In the genomic region with DNA sequence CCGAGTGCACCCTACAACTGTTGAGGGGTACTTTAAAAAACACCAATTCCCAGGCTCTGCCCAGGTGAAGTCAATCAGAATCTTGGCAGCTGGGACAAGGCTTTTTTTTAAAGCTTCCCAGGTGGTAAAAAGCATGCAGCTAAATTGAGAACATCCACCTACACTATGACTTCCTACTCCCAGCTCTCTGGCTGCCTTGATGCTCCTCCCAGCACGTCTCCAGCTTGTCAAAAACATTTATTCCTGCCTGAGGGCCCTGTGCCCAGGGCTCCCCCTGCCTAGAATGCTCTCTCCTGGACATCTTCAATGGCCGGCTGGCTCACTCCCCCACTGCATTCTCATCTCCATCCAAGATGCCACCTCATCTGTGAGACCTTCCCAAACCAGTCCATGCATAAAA, we compare ENCODE assay signal across 1 cellular context.
TF ChIP-seq lines count a peak whose summit lies in the region.

No MANE protein-coding gene starts in this region.

TF ChIP-seq in GM12878, 131 proteins besides CTCF, POLR2A, EP300 and RAD21:
- no peak for TF ChIP-seq FOS (IDR thresholded peaks at IDR 0.05; ENCODE audit: borderline replicate concordance, extremely low read depth, insufficient read length)
- TF ChIP-seq, protein P1, sequence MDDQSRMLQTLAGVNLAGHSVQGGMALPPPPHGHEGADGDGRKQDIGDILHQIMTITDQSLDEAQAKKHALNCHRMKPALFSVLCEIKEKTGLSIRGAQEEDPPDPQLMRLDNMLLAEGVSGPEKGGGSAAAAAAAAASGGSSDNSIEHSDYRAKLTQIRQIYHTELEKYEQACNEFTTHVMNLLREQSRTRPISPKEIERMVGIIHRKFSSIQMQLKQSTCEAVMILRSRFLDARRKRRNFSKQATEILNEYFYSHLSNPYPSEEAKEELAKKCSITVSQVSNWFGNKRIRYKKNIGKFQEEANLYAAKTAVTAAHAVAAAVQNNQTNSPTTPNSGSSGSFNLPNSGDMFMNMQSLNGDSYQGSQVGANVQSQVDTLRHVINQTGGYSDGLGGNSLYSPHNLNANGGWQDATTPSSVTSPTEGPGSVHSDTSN (IDR thresholded peaks at IDR 0.05; ENCODE audit: insufficient replicate concordance, low read depth, low read length), result no peak
- TF ChIP-seq BACH1 (IDR thresholded peaks at IDR 0.05; ENCODE audit: borderline replicate concordance), result no peak
- no peak for TF ChIP-seq BRCA1 (IDR thresholded peaks at IDR 0.05; ENCODE audit: low read depth, low read length)
- TF ChIP-seq FOXK2 (IDR thresholded peaks at IDR 0.05), result no peak
- TF ChIP-seq, protein P2, sequence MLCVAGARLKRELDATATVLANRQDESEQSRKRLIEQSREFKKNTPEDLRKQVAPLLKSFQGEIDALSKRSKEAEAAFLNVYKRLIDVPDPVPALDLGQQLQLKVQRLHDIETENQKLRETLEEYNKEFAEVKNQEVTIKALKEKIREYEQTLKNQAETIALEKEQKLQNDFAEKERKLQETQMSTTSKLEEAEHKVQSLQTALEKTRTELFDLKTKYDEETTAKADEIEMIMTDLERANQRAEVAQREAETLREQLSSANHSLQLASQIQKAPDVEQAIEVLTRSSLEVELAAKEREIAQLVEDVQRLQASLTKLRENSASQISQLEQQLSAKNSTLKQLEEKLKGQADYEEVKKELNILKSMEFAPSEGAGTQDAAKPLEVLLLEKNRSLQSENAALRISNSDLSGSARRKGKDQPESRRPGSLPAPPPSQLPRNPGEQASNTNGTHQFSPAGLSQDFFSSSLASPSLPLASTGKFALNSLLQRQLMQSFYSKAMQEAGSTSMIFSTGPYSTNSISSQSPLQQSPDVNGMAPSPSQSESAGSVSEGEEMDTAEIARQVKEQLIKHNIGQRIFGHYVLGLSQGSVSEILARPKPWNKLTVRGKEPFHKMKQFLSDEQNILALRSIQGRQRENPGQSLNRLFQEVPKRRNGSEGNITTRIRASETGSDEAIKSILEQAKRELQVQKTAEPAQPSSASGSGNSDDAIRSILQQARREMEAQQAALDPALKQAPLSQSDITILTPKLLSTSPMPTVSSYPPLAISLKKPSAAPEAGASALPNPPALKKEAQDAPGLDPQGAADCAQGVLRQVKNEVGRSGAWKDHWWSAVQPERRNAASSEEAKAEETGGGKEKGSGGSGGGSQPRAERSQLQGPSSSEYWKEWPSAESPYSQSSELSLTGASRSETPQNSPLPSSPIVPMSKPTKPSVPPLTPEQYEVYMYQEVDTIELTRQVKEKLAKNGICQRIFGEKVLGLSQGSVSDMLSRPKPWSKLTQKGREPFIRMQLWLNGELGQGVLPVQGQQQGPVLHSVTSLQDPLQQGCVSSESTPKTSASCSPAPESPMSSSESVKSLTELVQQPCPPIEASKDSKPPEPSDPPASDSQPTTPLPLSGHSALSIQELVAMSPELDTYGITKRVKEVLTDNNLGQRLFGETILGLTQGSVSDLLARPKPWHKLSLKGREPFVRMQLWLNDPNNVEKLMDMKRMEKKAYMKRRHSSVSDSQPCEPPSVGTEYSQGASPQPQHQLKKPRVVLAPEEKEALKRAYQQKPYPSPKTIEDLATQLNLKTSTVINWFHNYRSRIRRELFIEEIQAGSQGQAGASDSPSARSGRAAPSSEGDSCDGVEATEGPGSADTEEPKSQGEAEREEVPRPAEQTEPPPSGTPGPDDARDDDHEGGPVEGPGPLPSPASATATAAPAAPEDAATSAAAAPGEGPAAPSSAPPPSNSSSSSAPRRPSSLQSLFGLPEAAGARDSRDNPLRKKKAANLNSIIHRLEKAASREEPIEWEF (IDR thresholded peaks at IDR 0.05; ENCODE audit: insufficient replicate concordance, low read depth, low read length), result no peak
- TF ChIP-seq ATF7 (IDR thresholded peaks at IDR 0.05; ENCODE audit: low read depth), result no peak
- no peak for TF ChIP-seq NFXL1 (IDR thresholded peaks at IDR 0.05; ENCODE audit: borderline replicate concordance)
- no peak for TF ChIP-seq SP1 (IDR thresholded peaks at IDR 0.05; ENCODE audit: low read depth, low read length)
- TF ChIP-seq CHD2 (IDR thresholded peaks at IDR 0.05; ENCODE audit: borderline replicate concordance, low read depth, low read length), result no peak
- TF ChIP-seq PAX8 (IDR thresholded peaks at IDR 0.05), result no peak
- TF ChIP-seq TBL1XR1 (IDR thresholded peaks at IDR 0.05; ENCODE audit: low read depth, low read length), result no peak
- TF ChIP-seq, protein P3, sequence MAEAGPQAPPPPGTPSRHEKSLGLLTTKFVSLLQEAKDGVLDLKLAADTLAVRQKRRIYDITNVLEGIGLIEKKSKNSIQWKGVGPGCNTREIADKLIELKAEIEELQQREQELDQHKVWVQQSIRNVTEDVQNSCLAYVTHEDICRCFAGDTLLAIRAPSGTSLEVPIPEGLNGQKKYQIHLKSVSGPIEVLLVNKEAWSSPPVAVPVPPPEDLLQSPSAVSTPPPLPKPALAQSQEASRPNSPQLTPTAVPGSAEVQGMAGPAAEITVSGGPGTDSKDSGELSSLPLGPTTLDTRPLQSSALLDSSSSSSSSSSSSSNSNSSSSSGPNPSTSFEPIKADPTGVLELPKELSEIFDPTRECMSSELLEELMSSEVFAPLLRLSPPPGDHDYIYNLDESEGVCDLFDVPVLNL (IDR thresholded peaks at IDR 0.05; ENCODE audit: low read depth, low read length), result no peak
- TF ChIP-seq, protein P4, sequence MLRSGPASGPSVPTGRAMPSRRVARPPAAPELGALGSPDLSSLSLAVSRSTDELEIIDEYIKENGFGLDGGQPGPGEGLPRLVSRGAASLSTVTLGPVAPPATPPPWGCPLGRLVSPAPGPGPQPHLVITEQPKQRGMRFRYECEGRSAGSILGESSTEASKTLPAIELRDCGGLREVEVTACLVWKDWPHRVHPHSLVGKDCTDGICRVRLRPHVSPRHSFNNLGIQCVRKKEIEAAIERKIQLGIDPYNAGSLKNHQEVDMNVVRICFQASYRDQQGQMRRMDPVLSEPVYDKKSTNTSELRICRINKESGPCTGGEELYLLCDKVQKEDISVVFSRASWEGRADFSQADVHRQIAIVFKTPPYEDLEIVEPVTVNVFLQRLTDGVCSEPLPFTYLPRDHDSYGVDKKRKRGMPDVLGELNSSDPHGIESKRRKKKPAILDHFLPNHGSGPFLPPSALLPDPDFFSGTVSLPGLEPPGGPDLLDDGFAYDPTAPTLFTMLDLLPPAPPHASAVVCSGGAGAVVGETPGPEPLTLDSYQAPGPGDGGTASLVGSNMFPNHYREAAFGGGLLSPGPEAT (IDR thresholded peaks at IDR 0.05; ENCODE audit: low read depth), result no peak
- TF ChIP-seq, protein P5, sequence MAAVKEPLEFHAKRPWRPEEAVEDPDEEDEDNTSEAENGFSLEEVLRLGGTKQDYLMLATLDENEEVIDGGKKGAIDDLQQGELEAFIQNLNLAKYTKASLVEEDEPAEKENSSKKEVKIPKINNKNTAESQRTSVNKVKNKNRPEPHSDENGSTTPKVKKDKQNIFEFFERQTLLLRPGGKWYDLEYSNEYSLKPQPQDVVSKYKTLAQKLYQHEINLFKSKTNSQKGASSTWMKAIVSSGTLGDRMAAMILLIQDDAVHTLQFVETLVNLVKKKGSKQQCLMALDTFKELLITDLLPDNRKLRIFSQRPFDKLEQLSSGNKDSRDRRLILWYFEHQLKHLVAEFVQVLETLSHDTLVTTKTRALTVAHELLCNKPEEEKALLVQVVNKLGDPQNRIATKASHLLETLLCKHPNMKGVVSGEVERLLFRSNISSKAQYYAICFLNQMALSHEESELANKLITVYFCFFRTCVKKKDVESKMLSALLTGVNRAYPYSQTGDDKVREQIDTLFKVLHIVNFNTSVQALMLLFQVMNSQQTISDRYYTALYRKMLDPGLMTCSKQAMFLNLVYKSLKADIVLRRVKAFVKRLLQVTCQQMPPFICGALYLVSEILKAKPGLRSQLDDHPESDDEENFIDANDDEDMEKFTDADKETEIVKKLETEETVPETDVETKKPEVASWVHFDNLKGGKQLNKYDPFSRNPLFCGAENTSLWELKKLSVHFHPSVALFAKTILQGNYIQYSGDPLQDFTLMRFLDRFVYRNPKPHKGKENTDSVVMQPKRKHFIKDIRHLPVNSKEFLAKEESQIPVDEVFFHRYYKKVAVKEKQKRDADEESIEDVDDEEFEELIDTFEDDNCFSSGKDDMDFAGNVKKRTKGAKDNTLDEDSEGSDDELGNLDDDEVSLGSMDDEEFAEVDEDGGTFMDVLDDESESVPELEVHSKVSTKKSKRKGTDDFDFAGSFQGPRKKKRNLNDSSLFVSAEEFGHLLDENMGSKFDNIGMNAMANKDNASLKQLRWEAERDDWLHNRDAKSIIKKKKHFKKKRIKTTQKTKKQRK (IDR thresholded peaks at IDR 0.05; ENCODE audit: low read depth, low read length), result no peak
- TF ChIP-seq, protein P6, sequence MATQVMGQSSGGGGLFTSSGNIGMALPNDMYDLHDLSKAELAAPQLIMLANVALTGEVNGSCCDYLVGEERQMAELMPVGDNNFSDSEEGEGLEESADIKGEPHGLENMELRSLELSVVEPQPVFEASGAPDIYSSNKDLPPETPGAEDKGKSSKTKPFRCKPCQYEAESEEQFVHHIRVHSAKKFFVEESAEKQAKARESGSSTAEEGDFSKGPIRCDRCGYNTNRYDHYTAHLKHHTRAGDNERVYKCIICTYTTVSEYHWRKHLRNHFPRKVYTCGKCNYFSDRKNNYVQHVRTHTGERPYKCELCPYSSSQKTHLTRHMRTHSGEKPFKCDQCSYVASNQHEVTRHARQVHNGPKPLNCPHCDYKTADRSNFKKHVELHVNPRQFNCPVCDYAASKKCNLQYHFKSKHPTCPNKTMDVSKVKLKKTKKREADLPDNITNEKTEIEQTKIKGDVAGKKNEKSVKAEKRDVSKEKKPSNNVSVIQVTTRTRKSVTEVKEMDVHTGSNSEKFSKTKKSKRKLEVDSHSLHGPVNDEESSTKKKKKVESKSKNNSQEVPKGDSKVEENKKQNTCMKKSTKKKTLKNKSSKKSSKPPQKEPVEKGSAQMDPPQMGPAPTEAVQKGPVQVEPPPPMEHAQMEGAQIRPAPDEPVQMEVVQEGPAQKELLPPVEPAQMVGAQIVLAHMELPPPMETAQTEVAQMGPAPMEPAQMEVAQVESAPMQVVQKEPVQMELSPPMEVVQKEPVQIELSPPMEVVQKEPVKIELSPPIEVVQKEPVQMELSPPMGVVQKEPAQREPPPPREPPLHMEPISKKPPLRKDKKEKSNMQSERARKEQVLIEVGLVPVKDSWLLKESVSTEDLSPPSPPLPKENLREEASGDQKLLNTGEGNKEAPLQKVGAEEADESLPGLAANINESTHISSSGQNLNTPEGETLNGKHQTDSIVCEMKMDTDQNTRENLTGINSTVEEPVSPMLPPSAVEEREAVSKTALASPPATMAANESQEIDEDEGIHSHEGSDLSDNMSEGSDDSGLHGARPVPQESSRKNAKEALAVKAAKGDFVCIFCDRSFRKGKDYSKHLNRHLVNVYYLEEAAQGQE (IDR thresholded peaks at IDR 0.05; ENCODE audit: low read depth, low read length), result no peak
- TF ChIP-seq ZNF24 (IDR thresholded peaks at IDR 0.05), result no peak
- no peak for TF ChIP-seq SMARCA5 (IDR thresholded peaks at IDR 0.05)
TF ChIP-seq in GM12878: peak in this region for 0.
